Comparison of ENCODE assay signal across 8 cellular contexts in genomic region chr9:89426389-89426961, GRCh38.
DNase-seq lines count a peak whose midpoint lies in the region; ATAC-seq lines count a peak whose summit lies in the region.

No MANE protein-coding gene starts in this region.

- peak overlapping the region; percentile 97 for H3K27ac Mint-ChIP-seq in activated CD8-positive, alpha-beta memory T cell treated with anti-CD3 and anti-CD28 coated beads, Interleukin-2, amount 10 ng/mL, durations not matched to agents 7 days and 5 days
- H3K27ac Mint-ChIP-seq in stimulated activated naive CD8-positive, alpha-beta T cell treated with anti-CD3 and anti-CD28 coated beads, Interleukin-15, amount 100 ng/mL, for 72 hours: peak overlapping the region; percentile 95 to 96

- peak overlapping the region; percentile 33 for H3K4me3 Mint-ChIP-seq in activated CD8-positive, alpha-beta memory T cell treated with anti-CD3 and anti-CD28 coated beads, Interleukin-2, amount 10 ng/mL, durations not matched to agents 7 days and 5 days
- H3K4me3 Mint-ChIP-seq in stimulated activated naive CD8-positive, alpha-beta T cell treated with anti-CD3 and anti-CD28 coated beads, Interleukin-15, amount 100 ng/mL, for 72 hours: peak overlapping the region; percentile 74 to 77

- ATAC-seq in HG03039 (IDR thresholded peaks at IDR 0.05; ENCODE audit: unreplicated experiment): peak; percentile 45
- peak; percentile 31 for ATAC-seq in activated CD8-positive, alpha-beta memory T cell treated with anti-CD3 and anti-CD28 coated beads, Interleukin-2, amount 10 ng/mL, durations not matched to agents 7 days and 5 days
- peak; percentile 67 for ATAC-seq in stimulated activated naive CD8-positive, alpha-beta T cell treated with anti-CD3 and anti-CD28 coated beads, Interleukin-15, amount 100 ng/mL, for 72 hours

- no peaks in the 10 kb centered on the region for H3K27me3 Mint-ChIP-seq in activated CD8-positive, alpha-beta memory T cell treated with anti-CD3 and anti-CD28 coated beads, Interleukin-2, amount 10 ng/mL, durations not matched to agents 7 days and 5 days
- no peaks in the 10 kb centered on the region for H3K27me3 Mint-ChIP-seq in stimulated activated naive CD8-positive, alpha-beta T cell treated with anti-CD3 and anti-CD28 coated beads, Interleukin-15, amount 100 ng/mL, for 72 hours

- H3K9me3 Mint-ChIP-seq in activated CD8-positive, alpha-beta memory T cell treated with anti-CD3 and anti-CD28 coated beads, Interleukin-2, amount 10 ng/mL, durations not matched to agents 7 days and 5 days (ENCODE audit: low read depth): no peaks in the 10 kb centered on the region
- peaks cover 5 to 11% of the 10 kb centered on the region in 2 donors for H3K9me3 Mint-ChIP-seq in stimulated activated naive CD8-positive, alpha-beta T cell treated with anti-CD3 and anti-CD28 coated beads, Interleukin-15, amount 100 ng/mL, for 72 hours

- H3K9me3 ChIP-seq in MG63: no peaks in the 10 kb centered on the region

- H3K36me3 ChIP-seq in MG63: no peaks in the 10 kb centered on the region

- no peak overlapping the region for H3K4me3 ChIP-seq in MG63

- H3K36me3 Mint-ChIP-seq in activated CD8-positive, alpha-beta memory T cell treated with anti-CD3 and anti-CD28 coated beads, Interleukin-2, amount 10 ng/mL, durations not matched to agents 7 days and 5 days: peaks cover 34% of the 10 kb centered on the region

- H3K27me3 ChIP-seq in MG63: no peaks in the 10 kb centered on the region

- peak; percentile 50 for DNase-seq in activated naive CD4-positive, alpha-beta T cell treated with Interleukin-2 at 50 U/mL for 16 hours
- DNase-seq in activated naive CD4-positive, alpha-beta T cell treated with anti-CD3 and anti-CD28 coated beads, Interleukin-2, amount 50 U/mL, for 16 hours: no peak
- peak; percentile 90 for DNase-seq in activated CD8-positive, alpha-beta memory T cell treated with anti-CD3 and anti-CD28 coated beads, Interleukin-2, amount 10 ng/mL, durations not matched to agents 7 days and 5 days
- peak; percentile 56 to 84 for DNase-seq in stimulated activated naive CD8-positive, alpha-beta T cell treated with anti-CD3 and anti-CD28 coated beads, Interleukin-15, amount 100 ng/mL, for 72 hours
- no peak for DNase-seq in MG63
- no peak for DNase-seq in RKO (ENCODE audit: low spot score)
- no peak for DNase-seq in 8988T

- H3K4me1 Mint-ChIP-seq in activated CD8-positive, alpha-beta memory T cell treated with anti-CD3 and anti-CD28 coated beads, Interleukin-2, amount 10 ng/mL, durations not matched to agents 7 days and 5 days: peaks cover 93% of the 10 kb centered on the region
- peaks cover 100% of the 10 kb centered on the region for H3K4me1 Mint-ChIP-seq in stimulated activated naive CD8-positive, alpha-beta T cell treated with anti-CD3 and anti-CD28 coated beads, Interleukin-15, amount 100 ng/mL, for 72 hours

- CTCF ChIA-PET in activated CD8-positive, alpha-beta memory T cell treated with anti-CD3 and anti-CD28 coated beads, Interleukin-2, amount 10 ng/mL, durations not matched to agents 7 days and 5 days (lab: Charles Lee): interaction anchor here (0.7 to 6.2 kb wide), 13 partner anchors 9 to 123 kb away, joined by 3 to 74 read pairs (median 3); no protein-coding TSS in a partner anchor

Comparison
In these comparisons a context has a peak if more than half of its experiments do, and no peak if none do; other contexts are left out.
1. DNase-seq: peak in activated naive CD4-positive, alpha-beta T cell treated with Interleukin-2 at 50 U/mL for 16 hours (single experiment), activated CD8-positive, alpha-beta memory T cell treated with anti-CD3 and anti-CD28 coated beads, Interleukin-2, amount 10 ng/mL, durations not matched to agents 7 days and 5 days (single experiment) and stimulated activated naive CD8-positive, alpha-beta T cell treated with anti-CD3 and anti-CD28 coated beads, Interleukin-15, amount 100 ng/mL, for 72 hours (2 of 2); none in activated naive CD4-positive, alpha-beta T cell treated with anti-CD3 and anti-CD28 coated beads, Interleukin-2, amount 50 U/mL, for 16 hours (single experiment), MG63 (single experiment), RKO (single experiment) and 8988T (single experiment).
2. Peak in every context shown above with its lines, with median percentiles within 50 percentile points of each other: ATAC-seq.